Comparison of ENCODE assay signal across 20 cellular contexts in genomic region chr15:37585966-37586656, GRCh38.
DNase-seq lines count a peak whose midpoint lies in the region; ATAC-seq and TF ChIP-seq lines count a peak whose summit lies in the region.
"Had no signal": no experiment of that assay in that cellular context is flagged by ENCODE, and none has a peak within 500 bp of the region (broad histone marks: within the 10 kb centered on the region; RNA-seq: fewer than 3 reads in every experiment).

No MANE protein-coding gene starts in this region.

- intact Hi-C loops in psoas muscle (cut with DNase I) = no loop called here

- CTCF ChIA-PET in AG04450 (lab: Charles Lee) = no interaction called here

- H3K27ac ChIP-seq in AG04450 (ENCODE audit: low read depth, low read length) (peak overlapping the region; percentile 11), psoas muscle (no peak overlapping the region)
- H3K27ac ChIP-seq: A549, spleen had no signal

- H3K27me3 ChIP-seq in AG04450 (ENCODE audit: control insufficient read depth, insufficient read depth, low read length) (no peaks in the 10 kb centered on the region), psoas muscle (ENCODE audit: insufficient read depth in 3 of 3, low read length in 2 of 3) (no peaks in the 10 kb centered on the region)
- H3K27me3 ChIP-seq: spleen had no signal

- DNase-seq in AG04450 (ENCODE audit: low read depth, low spot score) = peak; percentile 41
- peak; percentile 32 for DNase-seq in HFF-Myc (ENCODE audit: extremely low read depth, low read depth)
- peak; percentile 97 for DNase-seq in astrocyte of the cerebellum (ENCODE audit: low read depth)
- DNase-seq in hepatic stellate cell (ENCODE audit: low spot score) = peak; percentile 65
- DNase-seq in activated naive CD4-positive, alpha-beta T cell treated with anti-CD3 and anti-CD28 coated beads, Interleukin-2, amount 50 U/mL, for 16 hours = no peak
- no peak for DNase-seq in NCI-H748 (lab: John Stamatoyannopoulos, UW; ENCODE audit: unreplicated experiment)
- no peak for DNase-seq in psoas muscle
- no peak for DNase-seq in NAMALWA (ENCODE audit: low spot score)
- DNase-seq: activated CD4-positive, alpha-beta T cell treated with anti-CD3 and anti-CD28 coated beads, Interleukin-2, amount 10 ng/mL, durations not matched to agents 24 days and 14 days; H7; head of caudate nucleus; NCI-H1417; occipital lobe; Right ventricle myocardium superior; spleen; stimulated activated naive B cell treated with anti-CD40 and anti-IgM and Interleukin-4, amounts not matched to agents 10 μg/mL and 1 μg/mL and 100 μg/mL, for 72 hours; T-helper 9 cell; trophoblast cell had no signal

- in situ Hi-C loops in astrocyte of the cerebellum (cut with HindIII; ENCODE audit: low sequenced_read_pairs) = no loop called here

- peaks cover 15% of the 10 kb centered on the region for H3K9me3 ChIP-seq in AG04450 (ENCODE audit: control insufficient read depth, insufficient read depth, low read length)
- H3K9me3 ChIP-seq in psoas muscle = no peaks in the 10 kb centered on the region
- H3K9me3 ChIP-seq: A549 had no signal

- H3K36me3 ChIP-seq in psoas muscle (ENCODE audit: insufficient read depth in 1 of 2, low read depth in 1 of 2) = no peaks in the 10 kb centered on the region
- H3K36me3 ChIP-seq: spleen had no signal

- POLR2A ChIA-PET in AG04450 (lab: Yijun Ruan, JAX) = no interaction called here

- no peak overlapping the region for H3K4me3 ChIP-seq in AG04450 (ENCODE audit: low read depth, low read length)
- H3K4me3 ChIP-seq in HFF-Myc (replicated peaks; ENCODE audit: low read depth, low read length) = no peak overlapping the region
- H3K4me3 ChIP-seq in astrocyte of the cerebellum (ENCODE audit: low read depth, low read length) = no peak overlapping the region
- no peak overlapping the region for H3K4me3 ChIP-seq in psoas muscle
- H3K4me3 ChIP-seq: A549, K562, spleen had no signal

- WGBS in psoas muscle, 3 donors = 57 to 69% (median 59%) methylated on average over 12 of the region's 12 CpGs

- no peak for ATAC-seq in psoas muscle
- ATAC-seq: A549; K562; stimulated activated naive B cell treated with anti-CD40 and anti-IgM and Interleukin-4, amounts not matched to agents 10 μg/mL and 1 μg/mL and 100 μg/mL, for 72 hours had no signal

- TF ChIP-seq CTCF in AG04450 (IDR thresholded peaks at IDR 0.05; ENCODE audit: low read depth, low read length) = no peak
- no peak for TF ChIP-seq CTCF in HFF-Myc (IDR thresholded peaks at IDR 0.05; ENCODE audit: low read depth, low read length, missing control alignments)
- TF ChIP-seq CTCF in astrocyte of the cerebellum (IDR thresholded peaks at IDR 0.05; ENCODE audit: low read depth, low read length, missing control alignments) = no peak
- no peak for TF ChIP-seq CTCF in psoas muscle (IDR thresholded peaks at IDR 0.05)

- H3K4me1 ChIP-seq in psoas muscle = no peaks in the 10 kb centered on the region
- H3K4me1 ChIP-seq: A549, spleen had no signal

Comparison
In these comparisons a context has a peak if more than half of its experiments do, and no peak if none do; other contexts are left out.
1. DNase-seq: peak in AG04450 (single experiment), HFF-Myc (single experiment), astrocyte of the cerebellum (single experiment) and hepatic stellate cell (single experiment); none in activated naive CD4-positive, alpha-beta T cell treated with anti-CD3 and anti-CD28 coated beads, Interleukin-2, amount 50 U/mL, for 16 hours (single experiment), NCI-H748 (single experiment), psoas muscle (0 of 2) and NAMALWA (single experiment).